In genomic region chr5:132263548-132264261, GRCh38 we compare ENCODE assay signal across 8 cellular contexts. TPM values are rescaled to one million over a fixed set of nuclear protein-coding genes. Genes with fewer than 3 reads are reported as not detected.
A peak's percentile ranks its signal among the peaks of the same experiment; 100 is the strongest.
DNase-seq lines count a peak whose midpoint lies in the region; ATAC-seq and TF ChIP-seq lines count a peak whose summit lies in the region.

No MANE protein-coding gene starts in this region.

- peak; percentile 29 for DNase-seq in activated gamma-delta T cell treated with anti-CD3 and anti-CD28 coated beads, Interleukin-2, amount 50 U/mL, for 16 hours (ENCODE audit: low read depth)
- no peak for DNase-seq in activated gamma-delta T cell (lab: John Stamatoyannopoulos, UW)
- DNase-seq in amniotic epithelial cell (ENCODE audit: low read depth): peak; percentile 98
- DNase-seq in left lung: no peak
- DNase-seq in thoracic aorta (ENCODE audit: low spot score): peak; percentile 80
- no peak for DNase-seq in NCI-H187 treated with DMSO at 0.1 percent for 48 hours (lab: John Stamatoyannopoulos, UW)
- no peak for DNase-seq in NCI-H510A (lab: John Stamatoyannopoulos, UW)

- TF ChIP-seq CTCF in left lung (IDR thresholded peaks at IDR 0.05) (no peak), thoracic aorta (IDR thresholded peaks at IDR 0.05) (no peak)

- ATAC-seq in left lung (peak; percentile 18), thoracic aorta (ENCODE audit: insufficient number of reproducible peaks, low FRiP score, low read depth) (no peak), GM21515 (IDR thresholded peaks at IDR 0.05; ENCODE audit: unreplicated experiment) (no peak)

- intact Hi-C loops in left lung (cut with DNase I): no loop called here

- peaks cover 21 to 26% of the 10 kb centered on the region in 2 donors for H3K4me1 ChIP-seq in left lung
- H3K4me1 ChIP-seq in thoracic aorta (ENCODE audit: control insufficient read depth in 1 of 2, low read depth in 2 of 2): peaks cover 29 to 78% of the 10 kb centered on the region in 2 donors

- H3K36me3 ChIP-seq in left lung: no peaks in the 10 kb centered on the region
- H3K36me3 ChIP-seq in thoracic aorta: no peaks in the 10 kb centered on the region

- H3K27me3 ChIP-seq in left lung: peaks cover 0 to 2% of the 10 kb centered on the region in 2 donors
- H3K27me3 ChIP-seq in thoracic aorta (replicated peaks; ENCODE audit: insufficient read depth): no peaks in the 10 kb centered on the region

- no peak overlapping the region for H3K27ac ChIP-seq in left lung
- peak overlapping the region; percentile 90 to 97 for H3K27ac ChIP-seq in thoracic aorta

- H3K4me3 ChIP-seq in left lung (no peak overlapping the region), thoracic aorta (no peak overlapping the region)

- H3K9me3 ChIP-seq in left lung (no peaks in the 10 kb centered on the region), thoracic aorta (no peaks in the 10 kb centered on the region)

RNA-seq across cellular contexts. Expression of gene PDLIM4, which starts 6.2 kb away (rescaled TPM):
- 10 to 100 TPM in 1 of 2 donors, 1 to 10 TPM in 1; 7.7 to 13.5 TPM for total RNA-seq in left lung
- 10 to 100 TPM; 50.6 to 81.0 TPM for total RNA-seq in thoracic aorta

RNA-seq across cellular contexts. Expression of gene SLC22A4, which starts 30.5 kb away (rescaled TPM):
- total RNA-seq in left lung (10 to 100 TPM in 1 of 2 donors, 1 to 10 TPM in 1; 1.0 to 10.3 TPM), thoracic aorta (1 to 10 TPM in 1 of 2 donors, under 1 TPM in 1; 0.14 to 2.1 TPM)

RNA-seq across cellular contexts. Expression of gene P4HA2, which starts 36.1 kb away (rescaled TPM):
- total RNA-seq in left lung (10 to 100 TPM; 58.5 to 81.9 TPM), thoracic aorta (10 to 100 TPM; 31.3 to 47.7 TPM)

Comparison
In these comparisons a context has a peak if more than half of its experiments do, and no peak if none do; other contexts are left out.
1. DNase-seq: peak in activated gamma-delta T cell treated with anti-CD3 and anti-CD28 coated beads, Interleukin-2, amount 50 U/mL, for 16 hours (single experiment), amniotic epithelial cell (single experiment) and thoracic aorta (single experiment); none in activated gamma-delta T cell (single experiment), left lung (0 of 2), NCI-H187 treated with DMSO at 0.1 percent for 48 hours (single experiment) and NCI-H510A (single experiment).
2. H3K27ac ChIP-seq: peak in thoracic aorta (2 of 2); none in left lung (0 of 2).